17 cellular contexts compared by ENCODE assay signal in genomic region chr3:61814674-61815073, GRCh38.
DNase-seq lines count a peak whose midpoint lies in the region; ATAC-seq, FAIRE-seq and TF ChIP-seq lines count a peak whose summit lies in the region.
"Had no signal": no experiment of that assay in that cellular context is flagged by ENCODE, and none has a peak within 500 bp of the region (broad histone marks: within the 10 kb centered on the region; RNA-seq: fewer than 3 reads in every experiment).

No MANE protein-coding gene starts in this region.

- no peaks in the 10 kb centered on the region for H3K36me3 Mint-ChIP-seq in type B pancreatic cell

- POLR2A ChIA-PET in GM12878 (lab: Charles Lee) = interaction anchor here (0.6 to 1.9 kb wide), 7 partner anchors 9 to 252 kb away, joined by 3 to 8 read pairs (median 5); no protein-coding TSS in a partner anchor

- no peak for TF ChIP-seq POLR2A in GM12878 (IDR thresholded peaks at IDR 0.05; ENCODE audit: low read depth, low read length)

- in situ Hi-C loops in GM12878 (cut with MboI) = no loop called here

- no peak overlapping the region for H3K4me2 ChIP-seq in GM12878 (ENCODE audit: control insufficient read depth, insufficient read depth)
- peak overlapping the region; percentile 36 for H3K4me2 ChIP-seq in parathyroid adenoma (ENCODE audit: low read length)
- H3K4me2 ChIP-seq: BLaER1 treated with 17β-estradiol and CSF1 and Interleukin-3, amounts not matched to agents 10 nM and 100 nM; PC-9 had no signal

- H3K79me2 ChIP-seq in GM12878 (ENCODE audit: control insufficient read depth, insufficient read depth, low read length) = no peaks in the 10 kb centered on the region
- H3K79me2 ChIP-seq in parathyroid adenoma = peaks cover 40% of the 10 kb centered on the region

- no peak overlapping the region for H3K27ac Mint-ChIP-seq in type B pancreatic cell

- DNase-seq in NCI-H2171 treated with DMSO at 0.1 percent for 48 hours (lab: John Stamatoyannopoulos, UW) (peak; percentile 29), NCI-H2171 (lab: John Stamatoyannopoulos, UW) (no peak), NCI-H2029 treated with DMSO at 0.1 percent for 48 hours (lab: John Stamatoyannopoulos, UW) (peak; percentile 22), GM12878 (ENCODE audit: low read depth, low spot score) (no peak), type B pancreatic cell (ENCODE audit: extremely low spot score, unreplicated experiment) (no peak), RKO (ENCODE audit: low spot score) (no peak)
- DNase-seq: GOT3, MG63, NCI-H1105, NCI-H1694, NCI-H226, NCI-H524 treated with DMSO at 0.1 percent for 48 hours, PC-9 had no signal

- RAD21 ChIA-PET in GM12878 (lab: Charles Lee; ENCODE audit: unreplicated experiment) = interaction anchor here (0.7 to 1.6 kb wide), 8 partner anchors 9 to 251 kb away, joined by 3 to 8 read pairs (median 4); no protein-coding TSS in a partner anchor

- H3K9ac ChIP-seq in GM12878 (ENCODE audit: control insufficient read depth, insufficient read depth, low read length) (no peak overlapping the region), parathyroid adenoma (no peak overlapping the region)
- H3K9ac ChIP-seq: BLaER1 treated with 17β-estradiol and CSF1 and Interleukin-3, amounts not matched to agents 10 nM and 100 nM had no signal

- no peak for TF ChIP-seq RAD21 in GM12878 (IDR thresholded peaks at IDR 0.05; ENCODE audit: insufficient read depth, low read depth, low read length)

- CTCF ChIA-PET in GM12878 (lab: Yijun Ruan, JAX) = interaction anchor here (0.6 to 1.5 kb wide), 9 partner anchors 9 to 374 kb away, joined by 3 to 8 read pairs (median 3); no protein-coding TSS in a partner anchor

- H3K36me3 ChIP-seq in GM12878 (ENCODE audit: control insufficient read depth in 2 of 2, insufficient read depth in 2 of 2, low read length in 1 of 2) (no peaks in the 10 kb centered on the region), parathyroid adenoma (ENCODE audit: control insufficient read depth, insufficient read depth, low read length) (no peaks in the 10 kb centered on the region)
- H3K36me3 ChIP-seq: MG63 had no signal

- no peaks in the 10 kb centered on the region for H3K9me3 Mint-ChIP-seq in type B pancreatic cell

- TF ChIP-seq CTCF in GM12878 (IDR thresholded peaks at IDR 0.05 in 2 of 3, conservative IDR thresholded peaks at IDR 0.05 in 1 of 3; ENCODE audit: control insufficient read depth in 2 of 3, extremely low read depth in 1 of 3, insufficient read depth in 1 of 3, low read depth in 3 of 3, low read length in 3 of 3) (no peak), parathyroid adenoma (IDR thresholded peaks at IDR 0.05) (no peak), type B pancreatic cell (conservative IDR thresholded peaks at IDR 0.05) (no peak)

- no peak overlapping the region for H2AFZ ChIP-seq in GM12878 (ENCODE audit: control insufficient read depth, low read depth, low read length)
- H2AFZ ChIP-seq in parathyroid adenoma = no peak overlapping the region
- H2AFZ ChIP-seq: PC-9 had no signal

- no peak overlapping the region for H3K4me3 Mint-ChIP-seq in type B pancreatic cell

- BruUV-seq in GM12878 (replicated peaks; lab: Mats Ljungman, UMichigan) = no TSS peak

- H3K4me1 ChIP-seq in GM12878 (ENCODE audit: control insufficient read depth, insufficient read depth, low read length) = no peaks in the 10 kb centered on the region
- H3K4me1 ChIP-seq in parathyroid adenoma = peaks cover 41% of the 10 kb centered on the region

- peak; percentile 66 for ATAC-seq in GM12878
- ATAC-seq in HG03521 (IDR thresholded peaks at IDR 0.05; ENCODE audit: unreplicated experiment) = no peak

- H3K4me1 Mint-ChIP-seq in type B pancreatic cell (ENCODE audit: unreplicated experiment) = peaks cover 8% of the 10 kb centered on the region

- H3K27ac ChIP-seq in GM12878 (ENCODE audit: control insufficient read depth, insufficient read depth) (no peak overlapping the region), parathyroid adenoma (peak overlapping the region; percentile 12)
- H3K27ac ChIP-seq: BLaER1 treated with 17β-estradiol and CSF1 and Interleukin-3, amounts not matched to agents 10 nM and 100 nM; PC-9 had no signal

- no peaks in the 10 kb centered on the region for H4K20me1 ChIP-seq in GM12878 (ENCODE audit: control insufficient read depth, insufficient read depth)

- no peak for FAIRE-seq in GM12878 (lab: Jason Lieb, UNC)
- FAIRE-seq: A204.1 had no signal

- H3K27me3 ChIP-seq in GM12878 (replicated peaks in 1 of 2; ENCODE audit: control insufficient read depth in 2 of 2, insufficient read depth in 2 of 2, low read length in 1 of 2) = no peaks in the 10 kb centered on the region
- H3K27me3 ChIP-seq in parathyroid adenoma (ENCODE audit: control insufficient read depth, insufficient read depth, low read length) = no peaks in the 10 kb centered on the region
- H3K27me3 ChIP-seq: BLaER1 treated with 17β-estradiol and CSF1 and Interleukin-3, amounts not matched to agents 10 nM and 100 nM; MG63 had no signal

- WGBS in GM12878 (ENCODE audit: insufficient coverage, insufficient replicate concordance, low lambda C conversion rate, missing lambda C conversion rate) = 0% methylated on average over 1 of the region's 1 CpG

- H3K4me3 ChIP-seq in GM12878 = no peak overlapping the region
- no peak overlapping the region for H3K4me3 ChIP-seq in parathyroid adenoma (ENCODE audit: low read depth, low read length)
- H3K4me3 ChIP-seq: BLaER1 treated with 17β-estradiol and CSF1 and Interleukin-3, amounts not matched to agents 10 nM and 100 nM; MG63; PC-9 had no signal

- no peaks in the 10 kb centered on the region for H3K27me3 Mint-ChIP-seq in type B pancreatic cell

- TF ChIP-seq EP300 in GM12878 (IDR thresholded peaks at IDR 0.05; ENCODE audit: borderline replicate concordance in 1 of 2, control insufficient read depth in 1 of 2, low read depth in 2 of 2, low read length in 2 of 2) = no peak

- SMC1A ChIA-PET in GM12878 (lab: Charles Lee; ENCODE audit: uncharacterized antibody, unreplicated experiment) = interaction anchor here (0.7 to 1.9 kb wide), 23 partner anchors 10 to 256 kb away, joined by 3 to 12 read pairs (median 3); no protein-coding TSS in a partner anchor

- intact Hi-C loops in GM12878 (cut with micrococcal nuclease; ENCODE audit: unreplicated experiment) = no loop called here

- no peaks in the 10 kb centered on the region for H3K9me3 ChIP-seq in GM12878 (replicated peaks; ENCODE audit: control insufficient read depth, insufficient read depth, low read length)
- H3K9me3 ChIP-seq in parathyroid adenoma (ENCODE audit: control insufficient read depth, low read length) = no peaks in the 10 kb centered on the region
- H3K9me3 ChIP-seq: BLaER1 treated with 17β-estradiol and CSF1 and Interleukin-3, amounts not matched to agents 10 nM and 100 nM; MG63 had no signal

TF ChIP-seq in GM12878, 131 proteins besides CTCF, POLR2A, EP300 and RAD21 (continues in another document):
- TF ChIP-seq MYC (IDR thresholded peaks at IDR 0.05; ENCODE audit: insufficient read depth, insufficient read length, insufficient replicate concordance, low read length, severe bottlenecking) = no peak
- TF ChIP-seq MXI1 (IDR thresholded peaks at IDR 0.05; ENCODE audit: low read depth, low read length) = no peak
- no peak for TF ChIP-seq LARP7 (IDR thresholded peaks at IDR 0.05)
- TF ChIP-seq, protein P1, sequence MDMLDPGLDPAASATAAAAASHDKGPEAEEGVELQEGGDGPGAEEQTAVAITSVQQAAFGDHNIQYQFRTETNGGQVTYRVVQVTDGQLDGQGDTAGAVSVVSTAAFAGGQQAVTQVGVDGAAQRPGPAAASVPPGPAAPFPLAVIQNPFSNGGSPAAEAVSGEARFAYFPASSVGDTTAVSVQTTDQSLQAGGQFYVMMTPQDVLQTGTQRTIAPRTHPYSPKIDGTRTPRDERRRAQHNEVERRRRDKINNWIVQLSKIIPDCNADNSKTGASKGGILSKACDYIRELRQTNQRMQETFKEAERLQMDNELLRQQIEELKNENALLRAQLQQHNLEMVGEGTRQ (IDR thresholded peaks at IDR 0.05; ENCODE audit: borderline replicate concordance, low read depth, low read length) = no peak
- no peak for TF ChIP-seq ZNF24 (IDR thresholded peaks at IDR 0.05)
- TF ChIP-seq, protein P2, sequence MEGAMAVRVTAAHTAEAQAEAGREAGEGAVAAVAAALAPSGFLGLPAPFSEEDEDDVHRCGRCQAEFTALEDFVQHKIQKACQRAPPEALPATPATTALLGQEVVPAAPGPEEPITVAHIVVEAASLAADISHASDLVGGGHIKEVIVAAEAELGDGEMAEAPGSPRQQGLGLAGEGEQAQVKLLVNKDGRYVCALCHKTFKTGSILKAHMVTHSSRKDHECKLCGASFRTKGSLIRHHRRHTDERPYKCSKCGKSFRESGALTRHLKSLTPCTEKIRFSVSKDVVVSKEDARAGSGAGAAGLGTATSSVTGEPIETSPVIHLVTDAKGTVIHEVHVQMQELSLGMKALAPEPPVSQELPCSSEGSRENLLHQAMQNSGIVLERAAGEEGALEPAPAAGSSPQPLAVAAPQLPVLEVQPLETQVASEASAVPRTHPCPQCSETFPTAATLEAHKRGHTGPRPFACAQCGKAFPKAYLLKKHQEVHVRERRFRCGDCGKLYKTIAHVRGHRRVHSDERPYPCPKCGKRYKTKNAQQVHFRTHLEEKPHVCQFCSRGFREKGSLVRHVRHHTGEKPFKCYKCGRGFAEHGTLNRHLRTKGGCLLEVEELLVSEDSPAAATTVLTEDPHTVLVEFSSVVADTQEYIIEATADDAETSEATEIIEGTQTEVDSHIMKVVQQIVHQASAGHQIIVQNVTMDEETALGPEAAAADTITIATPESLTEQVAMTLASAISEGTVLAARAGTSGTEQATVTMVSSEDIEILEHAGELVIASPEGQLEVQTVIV (IDR thresholded peaks at IDR 0.05; ENCODE audit: borderline replicate concordance, partially characterized antibody) = no peak

Comparison
In these comparisons a context has a peak if more than half of its experiments do, and no peak if none do; other contexts are left out.
1. DNase-seq: peak in NCI-H2171 treated with DMSO at 0.1 percent for 48 hours (single experiment) and NCI-H2029 treated with DMSO at 0.1 percent for 48 hours (single experiment); none in NCI-H2171 (single experiment), GM12878 (single experiment), type B pancreatic cell (single experiment) and RKO (single experiment).